18 cellular contexts compared by ENCODE assay signal in the genomic region with DNA sequence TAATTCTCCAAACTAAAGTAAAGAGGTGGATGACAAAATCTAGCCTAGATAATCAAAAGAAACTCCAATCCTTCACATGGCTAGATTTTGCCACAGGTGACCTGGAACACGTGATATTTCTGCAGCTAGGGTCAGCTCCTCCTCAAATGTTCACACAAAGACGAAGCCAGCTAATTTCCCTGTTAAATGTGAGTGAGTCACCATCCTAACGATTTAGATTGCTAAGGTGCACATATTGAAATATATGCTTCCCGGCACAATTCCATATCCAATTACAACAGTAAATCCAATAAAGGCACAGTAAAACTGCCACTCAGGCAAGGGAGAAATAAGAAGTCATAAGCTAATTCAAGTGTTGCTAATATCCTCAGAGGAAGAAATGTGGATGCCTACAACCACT. TPM values are rescaled to one million over a fixed set of nuclear protein-coding genes. Genes with fewer than 3 reads are reported as not detected.
DNase-seq lines count a peak whose midpoint lies in the region; ATAC-seq and TF ChIP-seq lines count a peak whose summit lies in the region.
"Had no signal": no experiment of that assay in that cellular context is flagged by ENCODE, and none has a peak within 500 bp of the region (broad histone marks: within the 10 kb centered on the region; RNA-seq: fewer than 3 reads in every experiment).

No MANE protein-coding gene starts in this region.

- H3K4me3 Mint-ChIP-seq in HFFc6 = peak overlapping the region; percentile 9; the same call in 1 of the 2 replicates

- TF ChIP-seq CTCF in HFFc6 (IDR thresholded peaks at IDR 0.05) (no peak), RWPE2 (IDR thresholded peaks at IDR 0.05; ENCODE audit: poor library complexity, severe bottlenecking) (no peak)

- peaks cover 56% of the 10 kb centered on the region for H3K4me1 ChIP-seq in RWPE2 (ENCODE audit: insufficient read depth, poor library complexity, severe bottlenecking)
- H3K4me1 ChIP-seq: ascending aorta, right lobe of liver, SJCRH30 had no signal

- H3K4me1 Mint-ChIP-seq in HFFc6 (ENCODE audit: low read depth) = peaks cover 56% of the 10 kb centered on the region

- peaks cover 7% of the 10 kb centered on the region; the same call in 1 of the 2 replicates for H3K36me3 ChIP-seq in RWPE2 (ENCODE audit: low read depth)
- H3K36me3 ChIP-seq: ascending aorta; BLaER1 treated with 17β-estradiol and CSF1 and Interleukin-3, amounts not matched to agents 10 nM and 100 nM; lower lobe of right lung; right lobe of liver; SJCRH30; transverse colon had no signal

- no peaks in the 10 kb centered on the region for H3K9me3 ChIP-seq in RWPE2 (ENCODE audit: severe bottlenecking)
- H3K9me3 ChIP-seq: ascending aorta; BLaER1 treated with 17β-estradiol and CSF1 and Interleukin-3, amounts not matched to agents 10 nM and 100 nM; lower lobe of right lung; right lobe of liver; SJCRH30; transverse colon had no signal

- H3K27me3 Mint-ChIP-seq in HFFc6 (ENCODE audit: insufficient read depth) = no peaks in the 10 kb centered on the region

- H3K36me3 Mint-ChIP-seq in HFFc6 (ENCODE audit: low read depth) = 0 out of 2 replicates have a peak, but pooled peaks cover 4% of the 10 kb centered on the region
- H3K36me3 Mint-ChIP-seq: naive thymus-derived CD8-positive, alpha-beta T cell had no signal

- intact Hi-C loops in posterior cingulate gyrus (cut with DNase I) = no loop called here

- H3K4me3 ChIP-seq in RWPE2 (ENCODE audit: severe bottlenecking) = no peak overlapping the region
- H3K4me3 ChIP-seq: ascending aorta; BLaER1 treated with 17β-estradiol and CSF1 and Interleukin-3, amounts not matched to agents 10 nM and 100 nM; lower lobe of right lung; right lobe of liver; SJCRH30; transverse colon had no signal

- H3K27me3 ChIP-seq in RWPE2 (ENCODE audit: insufficient read depth, poor library complexity, severe bottlenecking) = no peaks in the 10 kb centered on the region
- H3K27me3 ChIP-seq: ascending aorta; BLaER1 treated with 17β-estradiol and CSF1 and Interleukin-3, amounts not matched to agents 10 nM and 100 nM; right lobe of liver; SJCRH30; transverse colon had no signal

- peak; percentile 40; the same call in 2 of the 3 replicates for ATAC-seq in RWPE2 (ENCODE audit: low read depth)
- no peak for ATAC-seq in GM21515 (IDR thresholded peaks at IDR 0.05; ENCODE audit: unreplicated experiment)
- ATAC-seq: lower lobe of right lung; naive thymus-derived CD8-positive, alpha-beta T cell; right lobe of liver had no signal

- H3K27ac Mint-ChIP-seq in HFFc6 = no peak overlapping the region
- H3K27ac Mint-ChIP-seq: activated T-helper 2 cell treated with anti-CD3 and anti-CD28 coated beads, Interferon-gamma antibody, Interleukin-2, Interleukin-4, amounts not matched to agents 10 μg/mL and 5 μg/mL and 100 μg/mL, durations not matched to agents 14 hours and 24 hours and 36 hours had no signal

- DNase-seq in DMS153 (lab: John Stamatoyannopoulos, UW) (peak; percentile 67), HFFc6 (peak; percentile 3), RWPE2 (ENCODE audit: low spot score) (no peak), left kidney (ENCODE audit: low read depth, low spot score) (peak; percentile 22), posterior cingulate gyrus (no peak), T-helper 9 cell (no peak)
- DNase-seq: activated CD4-positive, alpha-beta T cell treated with anti-CD3 and anti-CD28 coated beads, Interleukin-2, amount 50 U/mL, for 4 hours; GF-D8; lower lobe of right lung; naive thymus-derived CD8-positive, alpha-beta T cell; right lobe of liver; SJCRH30; stimulated activated CD4-positive, alpha-beta T cell treated with anti-CD3 and anti-CD28 coated beads, Interleukin-2, amount 100 ng/mL, for 48 hours; transverse colon had no signal

- peak overlapping the region; percentile 35 for H3K27ac ChIP-seq in RWPE2 (ENCODE audit: poor library complexity, severe bottlenecking)
- H3K27ac ChIP-seq: ascending aorta; BLaER1 treated with 17β-estradiol and CSF1 and Interleukin-3, amounts not matched to agents 10 nM and 100 nM; lower lobe of right lung; right lobe of liver; SJCRH30 had no signal

- no peaks in the 10 kb centered on the region for H3K9me3 Mint-ChIP-seq in HFFc6
- H3K9me3 Mint-ChIP-seq: activated T-helper 2 cell treated with anti-CD3 and anti-CD28 coated beads, Interferon-gamma antibody, Interleukin-2, Interleukin-4, amounts not matched to agents 10 μg/mL and 5 μg/mL and 100 μg/mL, durations not matched to agents 14 hours and 24 hours and 36 hours; naive thymus-derived CD8-positive, alpha-beta T cell had no signal

RNA-seq across cellular contexts. Expression of a gene that starts 28.7 kb away (rescaled TPM):
- 10 to 100 TPM in 3 of 6 experiments, 1 to 10 TPM in 3; 6.5 to 12.3 (median 10.2) TPM for total RNA-seq in HFFc6 (2021; fragmentation: NEBNext Ultra II Directional; extraction: Animal tissue kit (Norgen Biotek cat#: 25700))

Comparison
In these comparisons a context has a peak if more than half of its experiments do, and no peak if none do; other contexts are left out.
1. DNase-seq: peak in DMS153 (single experiment), HFFc6 (single experiment) and left kidney (single experiment); none in RWPE2 (single experiment), posterior cingulate gyrus (0 of 10) and T-helper 9 cell (single experiment).